In the genomic region with DNA sequence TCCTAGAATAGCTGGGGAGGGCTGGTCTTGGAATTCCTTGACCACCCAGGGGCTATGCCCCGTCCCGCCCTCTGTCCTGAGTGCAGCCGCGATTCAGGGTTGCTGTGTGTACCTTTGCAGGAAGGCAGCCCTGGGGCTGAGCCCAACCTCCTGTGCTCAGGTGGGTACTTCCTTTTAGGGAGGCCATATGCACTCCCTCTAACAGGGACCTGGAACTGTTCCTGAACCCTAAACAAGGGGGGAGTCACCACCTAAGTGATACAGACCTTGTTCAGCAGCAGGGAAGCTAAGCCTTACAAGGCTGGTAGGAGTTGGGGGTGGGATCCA, we compare ENCODE assay signal across 13 cellular contexts. TPM values are rescaled to one million over a fixed set of nuclear protein-coding genes. Genes with fewer than 3 reads are reported as not detected.
DNase-seq lines count a peak whose midpoint lies in the region; ATAC-seq and TF ChIP-seq lines count a peak whose summit lies in the region.
"Had no signal": no experiment of that assay in that cellular context is flagged by ENCODE, and none has a peak within 500 bp of the region (broad histone marks: within the 10 kb centered on the region; RNA-seq: fewer than 3 reads in every experiment).

No MANE protein-coding gene starts in this region.

- H3K9me3 Mint-ChIP-seq in mesothelial cell of epicardium, result no peaks in the 10 kb centered on the region
- H3K9me3 Mint-ChIP-seq: activated naive CD4-positive, alpha-beta T cell treated with anti-CD3 and anti-CD28 coated beads, Interleukin-2, amount 10 ng/mL, durations not matched to agents 7 days and 5 days; CD4-positive, CD25-positive, alpha-beta regulatory T cell had no signal

- intact Hi-C loops in upper lobe of right lung (cut with DNase I) (no loop called here), lower leg skin (cut with DNase I; ENCODE audit: low total_unique reads) (no loop called here)

- TF ChIP-seq POLR2A in lower leg skin (IDR thresholded peaks at IDR 0.05), result no peak

- no peaks in the 10 kb centered on the region for H3K36me3 Mint-ChIP-seq in mesothelial cell of epicardium
- H3K36me3 Mint-ChIP-seq: activated naive CD4-positive, alpha-beta T cell treated with anti-CD3 and anti-CD28 coated beads, Interleukin-2, amount 10 ng/mL, durations not matched to agents 7 days and 5 days had no signal

- H3K4me1 ChIP-seq in upper lobe of right lung, result no peaks in the 10 kb centered on the region

- H3K27me3 ChIP-seq in upper lobe of right lung, result no peaks in the 10 kb centered on the region

- peak overlapping the region; percentile 82 for H3K27ac ChIP-seq in epithelial cell of prostate
- H3K27ac ChIP-seq in upper lobe of right lung, result peak overlapping the region; percentile 93

- H3K4me1 Mint-ChIP-seq in mesothelial cell of epicardium, result peaks cover 31% of the 10 kb centered on the region
- H3K4me1 Mint-ChIP-seq: activated naive CD4-positive, alpha-beta T cell treated with anti-CD3 and anti-CD28 coated beads, Interleukin-2, amount 10 ng/mL, durations not matched to agents 7 days and 5 days had no signal

- no peaks in the 10 kb centered on the region for H3K9me3 ChIP-seq in upper lobe of right lung

- H3K27ac Mint-ChIP-seq in mesothelial cell of epicardium, result peak overlapping the region; percentile 87
- H3K27ac Mint-ChIP-seq: activated naive CD4-positive, alpha-beta T cell treated with anti-CD3 and anti-CD28 coated beads, Interleukin-2, amount 10 ng/mL, durations not matched to agents 7 days and 5 days; CD4-positive, CD25-positive, alpha-beta regulatory T cell had no signal

- no peak for TF ChIP-seq CTCF in mesothelial cell of epicardium (IDR thresholded peaks at IDR 0.05; ENCODE audit: unreplicated experiment)
- TF ChIP-seq CTCF in upper lobe of right lung (IDR thresholded peaks at IDR 0.05), result no peak
- TF ChIP-seq CTCF in lower leg skin (IDR thresholded peaks at IDR 0.05), result no peak

- H3K4me3 ChIP-seq in upper lobe of right lung, result no peak overlapping the region
- no peak overlapping the region for H3K4me3 ChIP-seq in lower leg skin (ENCODE audit: low read depth, poor library complexity, severe bottlenecking)

- ATAC-seq in upper lobe of right lung, result peak; percentile 34

- 36 to 60% methylated on average over 3 to 4 of the region's 4 CpGs for WGBS in lower leg skin, 2 donors

- H3K4me3 Mint-ChIP-seq in mesothelial cell of epicardium, result no peak overlapping the region
- H3K4me3 Mint-ChIP-seq: activated naive CD4-positive, alpha-beta T cell treated with anti-CD3 and anti-CD28 coated beads, Interleukin-2, amount 10 ng/mL, durations not matched to agents 7 days and 5 days had no signal

- H3K36me3 ChIP-seq in upper lobe of right lung, result no peaks in the 10 kb centered on the region

- no peaks in the 10 kb centered on the region for H3K27me3 Mint-ChIP-seq in mesothelial cell of epicardium (ENCODE audit: low read depth)
- H3K27me3 Mint-ChIP-seq: activated naive CD4-positive, alpha-beta T cell treated with anti-CD3 and anti-CD28 coated beads, Interleukin-2, amount 10 ng/mL, durations not matched to agents 7 days and 5 days; CD4-positive, CD25-positive, alpha-beta regulatory T cell had no signal

- DNase-seq in NCI-H2029 (lab: John Stamatoyannopoulos, UW) (peak; percentile 47), NCI-H2029 treated with DMSO at 0.1 percent for 48 hours (lab: John Stamatoyannopoulos, UW) (no peak), epithelial cell of prostate (ENCODE audit: low read depth, low spot score) (no peak), mesothelial cell of epicardium (ENCODE audit: low spot score in 2 of 2, unreplicated experiment in 2 of 2) (no peak), upper lobe of right lung (no peak), NCI-H446 treated with DMSO at 0.1 percent for 48 hours (lab: John Stamatoyannopoulos, UW) (no peak), NK-92 (lab: John Stamatoyannopoulos, UW; ENCODE audit: unreplicated experiment) (no peak), lower leg skin (ENCODE audit: low spot score in 2 of 2) (no peak)
- DNase-seq: activated naive CD4-positive, alpha-beta T cell treated with anti-CD3 and anti-CD28 coated beads, Interleukin-2, amount 10 ng/mL, durations not matched to agents 7 days and 5 days; CD4-positive, CD25-positive, alpha-beta regulatory T cell; effector CD4-positive, alpha-beta T cell; NCI-H1930; T-helper 2 cell had no signal

RNA-seq across cellular contexts. Expression of gene LLGL2, which starts 24.6 kb away (rescaled TPM):
- total RNA-seq in mesothelial cell of epicardium (29.8 to 33.1 TPM (median 31.9 TPM) in 3 replicates), upper lobe of right lung (133 TPM), lower leg skin (10 to 100 TPM; 57.3 to 96.0 (median 79.6) TPM)

RNA-seq across cellular contexts. Expression of gene TSEN54, which starts 33.8 kb away (rescaled TPM):
- total RNA-seq in mesothelial cell of epicardium, result 27.2 to 31.8 TPM (median 31.8 TPM) in 3 replicates
- total RNA-seq in upper lobe of right lung, result 21.6 TPM
- total RNA-seq in lower leg skin, result 10 to 100 TPM; 42.7 to 70.8 (median 50.8) TPM

RNA-seq across cellular contexts. Expression of gene CASKIN2, which starts 34.8 kb away (rescaled TPM):
- total RNA-seq in mesothelial cell of epicardium (37.4 to 39.2 TPM (median 37.4 TPM) in 3 replicates), upper lobe of right lung (101 TPM), lower leg skin (10 to 100 TPM; 11.7 to 23.2 (median 17.8) TPM)

RNA-seq across cellular contexts. Expression of gene MYO15B, which starts 37.5 kb away (rescaled TPM):
- total RNA-seq in mesothelial cell of epicardium (257 to 281 TPM (median 277 TPM) in 3 replicates), upper lobe of right lung (193 TPM), lower leg skin (100 to 1,000 TPM in 1 of 4 donors, 10 to 100 TPM in 3; 32.1 to 103 (median 38.9) TPM)
